ENCODE assay signal across 18 cellular contexts in the genomic region with DNA sequence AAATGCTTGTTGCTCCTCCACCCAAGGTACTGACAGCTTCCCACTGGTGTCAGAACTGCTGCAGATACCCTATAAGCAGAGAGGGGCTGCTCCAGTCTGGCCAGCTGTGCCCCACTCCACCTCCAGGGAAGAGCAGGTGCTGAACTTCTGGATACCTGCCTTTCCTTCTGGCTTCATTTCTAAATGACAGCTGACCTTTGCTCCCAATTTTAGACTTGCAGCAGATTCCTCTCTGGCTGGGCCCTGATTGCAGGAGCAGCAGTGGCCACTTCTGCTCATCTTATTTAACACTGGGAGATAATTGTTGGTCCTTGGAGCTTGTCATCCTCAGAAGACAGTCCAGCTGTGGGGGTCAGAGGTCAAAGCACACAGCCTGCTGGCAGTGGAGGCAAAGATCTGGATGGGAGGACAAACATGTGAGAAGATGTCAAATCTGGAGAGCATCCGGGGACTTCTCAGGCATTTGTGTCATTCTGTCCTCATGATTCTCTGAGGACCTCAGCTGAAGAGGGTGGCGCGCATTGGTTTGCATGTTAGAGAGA. TPM values are rescaled to one million over a fixed set of nuclear protein-coding genes. Genes with fewer than 3 reads are reported as not detected.
DNase-seq lines count a peak whose midpoint lies in the region; ATAC-seq, FAIRE-seq and TF ChIP-seq lines count a peak whose summit lies in the region.
"Had no signal": no experiment of that assay in that cellular context is flagged by ENCODE, and none has a peak within 500 bp of the region (broad histone marks: within the 10 kb centered on the region; RNA-seq: fewer than 3 reads in every experiment).

No MANE protein-coding gene starts in this region.

- no peak overlapping the region for H3K4me3 ChIP-seq in heart right ventricle
- no peak overlapping the region for H3K4me3 ChIP-seq in right atrium auricular region
- no peak overlapping the region for H3K4me3 ChIP-seq in kidney (ENCODE audit: low read length in 2 of 2)
- H3K4me3 ChIP-seq: A549, SJSA1 had no signal

- H3K9me3 Mint-ChIP-seq in stimulated activated memory B cell treated with anti-CD40 and anti-IgM and Interleukin-4, amounts not matched to agents 10 μg/mL and 1 μg/mL and 100 μg/mL, for 72 hours: no peaks in the 10 kb centered on the region

- H3K36me3 Mint-ChIP-seq in stimulated activated memory B cell treated with anti-CD40 and anti-IgM and Interleukin-4, amounts not matched to agents 10 μg/mL and 1 μg/mL and 100 μg/mL, for 72 hours: peaks cover 61% of the 10 kb centered on the region

- H3K27ac Mint-ChIP-seq in stimulated activated memory B cell treated with anti-CD40 and anti-IgM and Interleukin-4, amounts not matched to agents 10 μg/mL and 1 μg/mL and 100 μg/mL, for 72 hours: peak overlapping the region; percentile 94

- TF ChIP-seq CTCF in heart right ventricle (IDR thresholded peaks at IDR 0.05): no peak
- TF ChIP-seq CTCF in right atrium auricular region (IDR thresholded peaks at IDR 0.05): no peak
- no peak for TF ChIP-seq CTCF in kidney (IDR thresholded peaks at IDR 0.05; ENCODE audit: borderline replicate concordance, extremely low read depth, insufficient read depth)

- peak in 5 of 8 donors; percentile 11 to 44 (median 40) for ATAC-seq in heart right ventricle
- no peak for ATAC-seq in stimulated activated memory B cell treated with anti-CD40 and anti-IgM and Interleukin-4, amounts not matched to agents 10 μg/mL and 1 μg/mL and 100 μg/mL, for 72 hours
- ATAC-seq: A549 had no signal

- no peaks in the 10 kb centered on the region for H3K27me3 Mint-ChIP-seq in stimulated activated memory B cell treated with anti-CD40 and anti-IgM and Interleukin-4, amounts not matched to agents 10 μg/mL and 1 μg/mL and 100 μg/mL, for 72 hours

- DNase-seq in heart right ventricle (peak in 1 of 2 donors; percentile 33), right atrium auricular region (ENCODE audit: low spot score) (no peak), NCI-H2227 treated with DMSO at 0.1 percent for 48 hours (lab: John Stamatoyannopoulos, UW) (peak; percentile 9), kidney (peak; percentile 82), NCI-H774 (lab: John Stamatoyannopoulos, UW) (no peak), C1 segment of cervical spinal cord (lab: John Stamatoyannopoulos, UW) (no peak)
- DNase-seq: DND-41, GDM1, GOT3, KG1, NCI-H1092, NCI-H1694 treated with DMSO at 0.1 percent for 48 hours, NCI-H446 had no signal

- H3K9me3 ChIP-seq in heart right ventricle (no peaks in the 10 kb centered on the region), right atrium auricular region (no peaks in the 10 kb centered on the region), kidney (ENCODE audit: control insufficient read depth in 1 of 2, low read length in 2 of 2) (no peaks in the 10 kb centered on the region)
- H3K9me3 ChIP-seq: A549, Caco-2, SJSA1 had no signal

- WGBS in heart right ventricle, 2 donors: 82 to 88% methylated on average over 3 of the region's 3 CpGs

- FAIRE-seq in kidney (lab: Jason Lieb, UNC): no peak
- FAIRE-seq: A549 had no signal

- peaks cover 0 to 29% (median 10%) of the 10 kb centered on the region in 9 donors for H3K4me1 ChIP-seq in heart right ventricle
- H3K4me1 ChIP-seq in right atrium auricular region: peaks cover 0 to 27% of the 10 kb centered on the region in 2 donors
- peaks cover 10 to 19% of the 10 kb centered on the region in 2 donors for H3K4me1 ChIP-seq in kidney (ENCODE audit: control insufficient read depth in 1 of 2, insufficient read depth in 1 of 2, low read depth in 1 of 2, low read length in 2 of 2)
- H3K4me1 ChIP-seq: A549, Caco-2 had no signal

- peaks cover 98% of the 10 kb centered on the region for H3K4me1 Mint-ChIP-seq in stimulated activated memory B cell treated with anti-CD40 and anti-IgM and Interleukin-4, amounts not matched to agents 10 μg/mL and 1 μg/mL and 100 μg/mL, for 72 hours

- no peak overlapping the region for H3K4me3 Mint-ChIP-seq in stimulated activated memory B cell treated with anti-CD40 and anti-IgM and Interleukin-4, amounts not matched to agents 10 μg/mL and 1 μg/mL and 100 μg/mL, for 72 hours

- H3K9ac ChIP-seq in kidney (ENCODE audit: low read length in 2 of 2): no peak overlapping the region

- H3K36me3 ChIP-seq in heart right ventricle: peaks cover 0 to 6% (median 0%) of the 10 kb centered on the region in 9 donors
- no peaks in the 10 kb centered on the region for H3K36me3 ChIP-seq in right atrium auricular region
- H3K36me3 ChIP-seq in kidney (ENCODE audit: control insufficient read depth in 1 of 2, insufficient read depth in 2 of 2, low read length in 2 of 2): peaks cover 0 to 9% of the 10 kb centered on the region in 2 donors

- H3K27me3 ChIP-seq in heart right ventricle: peaks cover 0 to 68% (median 0%) of the 10 kb centered on the region in 7 donors
- no peaks in the 10 kb centered on the region for H3K27me3 ChIP-seq in right atrium auricular region
- H3K27me3 ChIP-seq: SJSA1 had no signal

- intact Hi-C loops in heart right ventricle (cut with DNase I) (no loop called here), kidney (cut with DNase I) (no loop called here)

- H3K27ac ChIP-seq in heart right ventricle (peak overlapping the region in 1 of 10 donors; percentile 34), right atrium auricular region (no peak overlapping the region), kidney (ENCODE audit: low read depth in 2 of 2, low read length in 2 of 2) (no peak overlapping the region)
- H3K27ac ChIP-seq: A549, HL-60, SJSA1 had no signal

RNA-seq across cellular contexts. Expression of gene SETBP1, which starts 38.9 kb away (rescaled TPM):
- total RNA-seq in heart right ventricle (10 to 100 TPM in 2 of 10 donors, 1 to 10 TPM in 8; 4.5 to 12.2 (median 6.3) TPM), right atrium auricular region (10 to 100 TPM in 1 of 2 donors, 1 to 10 TPM in 1; 7.8 to 13.4 TPM), kidney (71.7 TPM)
- polyA plus RNA-seq in heart right ventricle (1 to 10 TPM in 1 of 2 donors, under 1 TPM in 1; 0.71 to 1.6 TPM), kidney (ENCODE audit: insufficient read depth, low read depth, low replicate concordance) (2.7 TPM)

Comparison
In these comparisons a context has a peak if more than half of its experiments do, and no peak if none do; other contexts are left out.
1. DNase-seq: peak in NCI-H2227 treated with DMSO at 0.1 percent for 48 hours (single experiment) and kidney (single experiment); none in right atrium auricular region (single experiment), NCI-H774 (single experiment) and C1 segment of cervical spinal cord (0 of 14).